In genomic region chr9:74742792-74743389, GRCh38 we compare ENCODE assay signal across 8 cellular contexts.
DNase-seq lines count a peak whose midpoint lies in the region; ATAC-seq, FAIRE-seq and TF ChIP-seq lines count a peak whose summit lies in the region.

No MANE protein-coding gene starts in this region.

- H3K4me2 ChIP-seq in A549 = no peak overlapping the region; the same call in 2 of the 3 replicates

- H3K9me3 ChIP-seq in A549 = no peaks in the 10 kb centered on the region

- CTCF ChIA-PET in A549 (lab: Yijun Ruan, JAX) = interaction anchor here (0.6 to 1.7 kb wide), 17 partner anchors 9 to 1543 kb away, joined by 3 to 9 read pairs (median 3); no protein-coding TSS in a partner anchor

- WGBS in A549 (ENCODE audit: missing lambda C conversion rate) = 24% methylated on average over 8 of the region's 8 CpGs

- no peaks in the 10 kb centered on the region for H3K4me1 ChIP-seq in A549

- no peak overlapping the region for H3K27ac ChIP-seq in A549

- peak; percentile 64 to 69 for TF ChIP-seq RAD21 in A549 (conservative IDR thresholded peaks at IDR 0.05 in 1 of 2, IDR thresholded peaks at IDR 0.05 in 1 of 2)

- FAIRE-seq in A549 (lab: Jason Lieb, UNC) = peak; percentile 78

- H3K4me3 ChIP-seq in A549 = no peak overlapping the region

- TF ChIP-seq EP300 in A549 (IDR thresholded peaks at IDR 0.05) = no peak

- no peak for TF ChIP-seq POLR2A in A549 (IDR thresholded peaks at IDR 0.05; ENCODE audit: low read length)

- DNase-seq in A549 (ENCODE audit: low read depth in 1 of 2, low spot score in 1 of 2) (peak; percentile 15 to 33), ELR (ENCODE audit: low read depth) (peak; percentile 42), NAMALWA (ENCODE audit: low spot score) (peak; percentile 50), chondrocyte (ENCODE audit: low spot score) (no peak), lung microvascular endothelial cell (ENCODE audit: low read depth in 2 of 2) (peak; percentile 37 to 50), NCI-H226 (no peak), COLO668 (lab: John Stamatoyannopoulos, UW; ENCODE audit: unreplicated experiment) (no peak), NCI-H446 treated with DMSO at 0.1 percent for 48 hours (lab: John Stamatoyannopoulos, UW) (no peak)

- no peaks in the 10 kb centered on the region for H3K36me3 Mint-ChIP-seq in chondrocyte (ENCODE audit: low read depth)

- TF ChIP-seq CTCF in A549 (IDR thresholded peaks at IDR 0.05) (peak; percentile 66), chondrocyte (IDR thresholded peaks at IDR 0.05) (peak; percentile 85)

- no peak overlapping the region for H3K4me3 Mint-ChIP-seq in chondrocyte (ENCODE audit: unreplicated experiment)

- H3K27ac Mint-ChIP-seq in chondrocyte (ENCODE audit: unreplicated experiment) = no peak overlapping the region

- peaks cover 4% of the 10 kb centered on the region for H3K9me3 Mint-ChIP-seq in chondrocyte (ENCODE audit: low read depth)

- ATAC-seq in A549 = peak; percentile 68 to 70; a peak in 5 of 6 replicates

- POLR2A ChIA-PET in A549 (lab: Yijun Ruan, JAX) = no interaction called here

- peaks cover 4% of the 10 kb centered on the region for H3K4me1 Mint-ChIP-seq in chondrocyte (ENCODE audit: low read depth)

- H3K27me3 Mint-ChIP-seq in chondrocyte (ENCODE audit: low read depth) = peaks cover 66% of the 10 kb centered on the region

TF ChIP-seq in A549, 52 proteins besides CTCF, POLR2A, EP300 and RAD21:
- TF ChIP-seq FOSB (CRISPR knock-in tag; IDR thresholded peaks at IDR 0.05) = no peak
- peak; percentile 47; the same call in 2 of the 3 replicates for TF ChIP-seq SMC3 (IDR thresholded peaks at IDR 0.05)

Comparison
In these comparisons a context has a peak if more than half of its experiments do, and no peak if none do; other contexts are left out.
1. DNase-seq: peak in A549 (2 of 2), ELR (single experiment), NAMALWA (single experiment) and lung microvascular endothelial cell (2 of 2); none in chondrocyte (single experiment), NCI-H226 (single experiment), COLO668 (single experiment) and NCI-H446 treated with DMSO at 0.1 percent for 48 hours (single experiment).